ENCODE assay signal across 2 cellular contexts in the genomic region with DNA sequence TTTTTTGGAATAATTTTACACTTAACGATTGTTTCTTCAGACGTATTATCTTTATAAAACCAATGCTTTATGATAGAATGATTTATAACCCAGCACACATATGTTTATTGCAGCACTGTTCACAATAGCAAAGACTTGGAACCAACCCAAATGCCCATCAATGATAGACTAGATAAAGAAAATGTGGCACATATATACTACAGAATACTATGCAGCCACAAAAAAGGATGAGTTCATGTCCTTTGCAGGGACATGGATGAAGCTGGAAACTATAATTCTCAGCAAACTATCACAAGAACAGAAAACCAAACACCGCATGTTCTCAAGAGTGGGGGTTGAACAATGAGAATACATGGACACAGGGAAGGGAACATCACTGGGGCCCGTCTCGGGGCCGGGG. TPM values are rescaled to one million over a fixed set of nuclear protein-coding genes. Genes with fewer than 3 reads are reported as not detected.
DNase-seq lines count a peak whose midpoint lies in the region; ATAC-seq, FAIRE-seq and TF ChIP-seq lines count a peak whose summit lies in the region.
"Not testable (repeated sequence)": the region's sequence is repeated elsewhere in the genome, so short reads cannot be mapped to it uniquely, and the experiment has no call there.

No MANE protein-coding gene starts in this region.

- H2AFZ ChIP-seq in K562 (ENCODE audit: low read depth, low read length), result not testable (repeated sequence)

- not testable (repeated sequence) for H3K4me2 ChIP-seq in K562 (ENCODE audit: insufficient read depth, low read length)

- H3K36me3 ChIP-seq in K562 (ENCODE audit: control insufficient read depth, insufficient read depth, low read length), result peaks cover 47% of the 10 kb centered on the region

- not testable (repeated sequence) for H3K4me3 ChIP-seq in K562

- POLR2A ChIA-PET in K562 (lab: Yijun Ruan, JAX), result interaction anchor here (2.2 kb wide), 1 partner anchor 9 kb away, joined by 6 read pairs; no protein-coding TSS in a partner anchor

- not testable (repeated sequence) for FAIRE-seq in K562 (lab: Jason Lieb, UNC)

- intact Hi-C loops in K562 (cut with micrococcal nuclease), result not testable (repeated sequence)

- not testable (repeated sequence) for TF ChIP-seq CTCF in K562 (IDR thresholded peaks at IDR 0.05 in 2 of 3, conservative IDR thresholded peaks at IDR 0.05 in 1 of 3; ENCODE audit: insufficient read depth in 2 of 3, low read depth in 1 of 3, low read length in 3 of 3)

- not testable (repeated sequence) for H3K9me3 ChIP-seq in K562 (replicated peaks; ENCODE audit: control insufficient read depth, insufficient read depth, low read depth, low read length)

- not testable (repeated sequence) for ATAC-seq in SK-N-SH treated with all-trans-retinoic acid at 6 μM for 48 hours, K562

- H4K20me1 ChIP-seq in K562 (replicated peaks; ENCODE audit: control insufficient read depth, insufficient read depth, low read length), result not testable (repeated sequence)

- DNase-seq in K562 (ENCODE audit: extremely low read depth in 1 of 4, low spot score in 3 of 4), result not testable (repeated sequence)

- CTCF ChIA-PET in K562 (lab: Yijun Ruan, JAX; ENCODE audit: low intra/inter-chr PET ratio), result not testable (repeated sequence)

- not testable (repeated sequence) for TF ChIP-seq POLR2A in K562 (conservative IDR thresholded peaks at IDR 0.05)

- in situ Hi-C loops in K562 (cut with MboI), result loop anchor here (10.0 kb wide), 1 partner anchor 948 kb away; no protein-coding TSS in a partner anchor

- not testable (repeated sequence) for H3K4me1 ChIP-seq in K562 (replicated peaks in 1 of 2; ENCODE audit: control insufficient read depth in 2 of 2, insufficient read depth in 2 of 2, low read length in 2 of 2)

- H3K9ac ChIP-seq in K562 (ENCODE audit: insufficient read depth in 1 of 2, low read depth in 2 of 2, low read length in 2 of 2), result not testable (repeated sequence)

- not testable (repeated sequence) for H3K9me1 ChIP-seq in K562 (ENCODE audit: control insufficient read depth, insufficient read depth, low read length)

- not testable (repeated sequence) for H3K27ac ChIP-seq in K562 (ENCODE audit: extremely low read depth, low read depth, low read length)

- BruUV-seq in K562 (replicated peaks; lab: Mats Ljungman, UMichigan), result not testable (repeated sequence)

- WGBS in K562 (ENCODE audit: insufficient coverage, low coverage, missing lambda C conversion rate), result 96% methylated on average over 3 of the region's 6 CpGs

- TF ChIP-seq EP300 in K562 (IDR thresholded peaks at IDR 0.05; ENCODE audit: low read length), result not testable (repeated sequence)

- H3K79me2 ChIP-seq in K562 (ENCODE audit: control insufficient read depth, insufficient read depth, low read length), result not testable (repeated sequence)

- not testable (repeated sequence) for TF ChIP-seq RAD21 in K562 (CRISPR knock-in tag; conservative IDR thresholded peaks at IDR 0.05 in 1 of 2, IDR thresholded peaks at IDR 0.05 in 1 of 2)

- not testable (repeated sequence) for H3K27me3 ChIP-seq in K562 (ENCODE audit: control insufficient read depth in 2 of 2, insufficient read depth in 2 of 2, low read length in 2 of 2)

TF ChIP-seq in SK-N-SH treated with all-trans-retinoic acid at 6 μM for 48 hours, 23 proteins besides CTCF, POLR2A, EP300 and RAD21:
- peak; percentile 71 for TF ChIP-seq ZNF8 (CRISPR knock-in tag; IDR thresholded peaks at IDR 0.05)

TF ChIP-seq in K562, 482 proteins besides CTCF, POLR2A, EP300 and RAD21:
- peak; percentile 63 for TF ChIP-seq ZNF146 (CRISPR knock-in tag; IDR thresholded peaks at IDR 0.05; ENCODE audit: unreplicated experiment)
TF ChIP-seq in K562: peak in this region for 1; not testable (repeated sequence) for 481.

RNA-seq across cellular contexts. Expression of a gene that starts 12.0 kb away (rescaled TPM):
- 8.4 and 10.2 TPM in 2 replicates for total RNA-seq in K562 (2011; cell fraction: chromatin; rRNA removed; ENCODE audit: low replicate concordance)
- total RNA-seq in K562 (2011; cell fraction: nucleolus; rRNA removed), result 10.5 and 11.3 TPM in 2 replicates
- 13.2 and 18.2 TPM in 2 replicates for total RNA-seq in K562 (2011; cell fraction: nucleoplasm; rRNA removed)
- total RNA-seq in K562 (2014; rRNA removed) (49.4 and 51.3 TPM in 2 replicates), K562 (2014; rRNA removed; fragmentation: Illumina TruSeq; extraction: Trizol) (66.9 and 71.1 TPM in 2 replicates), K562 (2015; rRNA removed; fragmentation: Illumina TruSeq; extraction: Trizol) (50.5 and 53.4 TPM in 2 replicates), K562 (2021) (64.8 and 70.1 TPM in 2 replicates)
- polyA plus RNA-seq in K562 (2011; rRNA removed) (53.8 and 70.5 TPM in 2 replicates), K562 (2014; fragmentation: Illumina TruSeq; extraction: Trizol) (71.0 and 72.3 TPM in 2 replicates), K562 (2014; fragmentation: Nextera tagmentation; extraction: Ambion mirVana) (10 to 100 TPM; 22.9 to 26.8 TPM), K562 (2014; rRNA removed) (71.9 and 81.5 TPM in 2 replicates)
- polyA plus RNA-seq in K562 (2011; cell fraction: cytosol; rRNA removed), result 24.6 and 35.4 TPM in 2 replicates
- 12.7 and 17.6 TPM in 2 replicates for polyA plus RNA-seq in K562 (2011; cell fraction: nucleus; rRNA removed)
- 37.4 and 67.9 TPM in 2 replicates for polyA plus RNA-seq in K562 (2012)
- polyA minus RNA-seq in K562 (2011; rRNA and poly(A)+ RNA removed), result 52.3 and 64.9 TPM in 2 replicates
- 13.9 and 27.8 TPM in 2 replicates for polyA minus RNA-seq in K562 (2011; cell fraction: cytosol; rRNA and poly(A)+ RNA removed)
- polyA minus RNA-seq in K562 (2011; cell fraction: nucleus; rRNA and poly(A)+ RNA removed), result 4.7 and 8.8 TPM in 2 replicates
